ENCODE assay signal across 10 cellular contexts in genomic region chr3:23055733-23056376, GRCh38.
DNase-seq lines count a peak whose midpoint lies in the region; ATAC-seq and TF ChIP-seq lines count a peak whose summit lies in the region.
"Had no signal": no experiment of that assay in that cellular context is flagged by ENCODE, and none has a peak within 500 bp of the region (broad histone marks: within the 10 kb centered on the region; RNA-seq: fewer than 3 reads in every experiment).

No MANE protein-coding gene starts in this region.

- no peaks in the 10 kb centered on the region for H3K27me3 ChIP-seq in WERI-Rb-1 (ENCODE audit: insufficient read depth, low read depth, severe bottlenecking)

- no peak overlapping the region for H3K4me3 ChIP-seq in cardiac fibroblast (replicated peaks in 1 of 2; ENCODE audit: low read depth in 2 of 2, low read length in 2 of 2)
- H3K4me3 ChIP-seq in mucosa of descending colon = no peak overlapping the region
- H3K4me3 ChIP-seq in WERI-Rb-1 (ENCODE audit: low read depth, low read length) = no peak overlapping the region

- no peaks in the 10 kb centered on the region for H3K9me3 ChIP-seq in mucosa of descending colon
- H3K9me3 ChIP-seq in WERI-Rb-1 (ENCODE audit: severe bottlenecking) = no peaks in the 10 kb centered on the region

- TF ChIP-seq CTCF in cardiac fibroblast (IDR thresholded peaks at IDR 0.05; ENCODE audit: low read depth, low read length) = no peak
- no peak for TF ChIP-seq CTCF in mucosa of descending colon (IDR thresholded peaks at IDR 0.05)
- TF ChIP-seq CTCF in WERI-Rb-1 (IDR thresholded peaks at IDR 0.05; ENCODE audit: low read depth, low read length) = no peak

- intact Hi-C loops in mucosa of descending colon (cut with DNase I, micrococcal nuclease) = no loop called here

- H3K27ac ChIP-seq in WERI-Rb-1 = no peak overlapping the region

- DNase-seq in AG20443 (ENCODE audit: low spot score) (peak; percentile 69), cardiac fibroblast (ENCODE audit: low read depth in 2 of 2) (peak; percentile 68 to 93), COR-L47 (lab: John Stamatoyannopoulos, UW) (no peak), mucosa of descending colon (no peak), WERI-Rb-1 (no peak), C1 segment of cervical spinal cord (lab: John Stamatoyannopoulos, UW) (no peak)
- DNase-seq: activated naive CD4-positive, alpha-beta T cell treated with Interleukin-2 at 50 U/mL for 16 hours; NCI-H2107 had no signal

- ATAC-seq in GM19351 (IDR thresholded peaks at IDR 0.05; ENCODE audit: unreplicated experiment) (peak; percentile 91), HG03175 (IDR thresholded peaks at IDR 0.05; ENCODE audit: unreplicated experiment) (peak; percentile 81), mucosa of descending colon (no peak)

- H3K36me3 ChIP-seq in mucosa of descending colon (ENCODE audit: low read depth) = no peaks in the 10 kb centered on the region
- H3K36me3 ChIP-seq in WERI-Rb-1 = no peaks in the 10 kb centered on the region

- H3K4me1 ChIP-seq in mucosa of descending colon (ENCODE audit: low read depth) = no peaks in the 10 kb centered on the region

Comparison
In these comparisons a context has a peak if more than half of its experiments do, and no peak if none do; other contexts are left out.
1. DNase-seq: peak in AG20443 (single experiment) and cardiac fibroblast (2 of 2); none in COR-L47 (single experiment), mucosa of descending colon (0 of 3), WERI-Rb-1 (single experiment) and C1 segment of cervical spinal cord (0 of 14).